In the genomic region with DNA sequence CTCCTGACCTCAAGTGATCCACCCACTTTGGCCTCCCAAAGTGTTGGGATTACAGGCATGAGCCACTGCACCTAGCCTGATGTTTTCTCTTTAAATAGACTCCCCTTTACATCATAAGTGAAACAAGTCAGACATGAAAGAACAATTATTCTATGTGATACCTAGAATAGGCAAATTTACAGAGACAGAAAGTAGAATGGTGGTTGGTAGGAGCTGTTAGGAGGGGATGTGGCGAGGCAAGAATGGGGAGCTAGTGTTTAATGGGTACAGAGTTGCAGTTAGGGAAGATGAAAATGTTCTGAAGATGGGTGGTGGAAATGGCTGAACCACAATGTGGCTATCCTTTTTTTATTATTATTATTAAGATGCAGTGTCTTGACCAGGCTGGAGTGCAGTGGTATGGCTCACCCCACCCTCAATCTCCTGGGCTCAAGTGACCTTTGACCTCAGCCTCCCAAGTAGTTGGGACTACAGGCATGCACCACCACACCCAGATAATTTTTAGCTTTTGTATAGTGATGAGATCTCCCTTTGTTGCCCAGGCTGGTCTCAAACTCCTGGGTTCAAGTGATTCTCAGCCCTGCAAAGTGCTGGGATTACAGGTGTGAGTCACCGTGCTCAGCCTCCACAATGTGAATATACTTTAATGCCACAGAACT, we compare ENCODE assay signal across 22 cellular contexts. TPM values are rescaled to one million over a fixed set of nuclear protein-coding genes. Genes with fewer than 3 reads are reported as not detected.
A peak's percentile ranks its signal among the peaks of the same experiment; 100 is the strongest.
DNase-seq lines count a peak whose midpoint lies in the region; ATAC-seq, FAIRE-seq and TF ChIP-seq lines count a peak whose summit lies in the region.
"Had no signal": no experiment of that assay in that cellular context is flagged by ENCODE, and none has a peak within 500 bp of the region (broad histone marks: within the 10 kb centered on the region; RNA-seq: fewer than 3 reads in every experiment).

No MANE protein-coding gene starts in this region.

- H3K4me1 Mint-ChIP-seq in glutamatergic neuron (ENCODE audit: low read depth, unreplicated experiment): peaks cover 8% of the 10 kb centered on the region
- H3K4me1 Mint-ChIP-seq in activated T-cell treated with anti-CD3 and anti-CD28 coated beads, Interleukin-2, amount 50 U/mL, for 4 hours (ENCODE audit: low read depth): no peaks in the 10 kb centered on the region
- H3K4me1 Mint-ChIP-seq in mesothelial cell of epicardium: peaks cover 17% of the 10 kb centered on the region
- H3K4me1 Mint-ChIP-seq: activated CD8-positive, alpha-beta memory T cell treated with anti-CD3 and anti-CD28 coated beads, Interleukin-2, amount 10 ng/mL, durations not matched to agents 7 days and 5 days; activated naive CD8-positive, alpha-beta T cell treated with anti-CD3 and anti-CD28 coated beads, Interleukin-2, amount 50 U/mL, for 24 hours; immature natural killer cell had no signal

- FAIRE-seq in A549 (lab: Jason Lieb, UNC) (no peak), GM19239 (lab: Jason Lieb, UNC) (peak; percentile 74)
- FAIRE-seq: endothelial cell of umbilical vein, small intestine had no signal

- 98% methylated on average over 2 of the region's 2 CpGs for WGBS in A549 (ENCODE audit: missing lambda C conversion rate)

- CTCF ChIA-PET in A549 (lab: Yijun Ruan, JAX): interaction anchor here (1.1 to 3.5 kb wide), 8 partner anchors 18 to 79 kb away, joined by 3 to 12 read pairs (median 3); a partner anchor contains a TSS

- TF ChIP-seq POLR2A in A549 (IDR thresholded peaks at IDR 0.05; ENCODE audit: low read length): no peak

- H3K27ac Mint-ChIP-seq in glutamatergic neuron (ENCODE audit: unreplicated experiment) (no peak overlapping the region), mesothelial cell of epicardium (no peak overlapping the region)
- H3K27ac Mint-ChIP-seq: activated CD4-positive, alpha-beta T cell treated with anti-CD3 and anti-CD28 coated beads for 36 hours; activated CD8-positive, alpha-beta memory T cell treated with anti-CD3 and anti-CD28 coated beads, Interleukin-2, amount 10 ng/mL, durations not matched to agents 7 days and 5 days; activated naive CD8-positive, alpha-beta T cell treated with anti-CD3 and anti-CD28 coated beads, Interleukin-2, amount 50 U/mL, for 24 hours; activated T-helper 17 cell treated with anti-CD3 and anti-CD28 coated beads, Interleukin-2, amount 50 U/mL, for 72 hours; dendritic cell treated with granulocyte-macrophage colony-stimulating factor and Interleukin-4, amounts not matched to agents 40 ng/mL and 50 ng/mL, for 4 days; IgD-negative memory B cell; immature natural killer cell had no signal

- POLR2A ChIA-PET in A549 (lab: Yijun Ruan, JAX): no interaction called here

- TF ChIP-seq EP300 in A549 (IDR thresholded peaks at IDR 0.05): no peak

- ATAC-seq in A549: no peak
- peak; percentile 45 for ATAC-seq in GM21786 (IDR thresholded peaks at IDR 0.05; ENCODE audit: unreplicated experiment)
- peak; percentile 48 for ATAC-seq in HG03432 (IDR thresholded peaks at IDR 0.05; ENCODE audit: unreplicated experiment)
- ATAC-seq in activated T-cell treated with anti-CD3 and anti-CD28 coated beads, Interleukin-2, amount 50 U/mL, for 4 hours: no peak
- ATAC-seq: activated CD4-positive, alpha-beta T cell treated with anti-CD3 and anti-CD28 coated beads for 36 hours; activated CD8-positive, alpha-beta memory T cell treated with anti-CD3 and anti-CD28 coated beads, Interleukin-2, amount 10 ng/mL, durations not matched to agents 7 days and 5 days; activated naive CD8-positive, alpha-beta T cell treated with anti-CD3 and anti-CD28 coated beads, Interleukin-2, amount 50 U/mL, for 24 hours; activated T-helper 17 cell treated with anti-CD3 and anti-CD28 coated beads, Interleukin-2, amount 50 U/mL, for 72 hours; left ventricle myocardium superior had no signal

- peaks cover 53% of the 10 kb centered on the region for H3K4me1 ChIP-seq in A549
- H3K4me1 ChIP-seq: neural progenitor cell had no signal

- DNase-seq in A549 (ENCODE audit: low read depth in 1 of 2, low spot score in 1 of 2): no peak
- no peak for DNase-seq in GM19239 (ENCODE audit: insufficient read length, low spot score)
- DNase-seq in glutamatergic neuron: no peak
- no peak for DNase-seq in activated T-cell treated with anti-CD3 and anti-CD28 coated beads, Interleukin-2, amount 50 U/mL, for 4 hours
- DNase-seq in MV-4-11 (lab: John Stamatoyannopoulos, UW): no peak
- DNase-seq in mesothelial cell of epicardium (ENCODE audit: low spot score in 2 of 2, unreplicated experiment in 2 of 2): no peak
- DNase-seq: activated CD4-positive, alpha-beta T cell treated with anti-CD3 and anti-CD28 coated beads for 36 hours; activated CD8-positive, alpha-beta memory T cell treated with anti-CD3 and anti-CD28 coated beads, Interleukin-2, amount 10 ng/mL, durations not matched to agents 7 days and 5 days; activated naive CD8-positive, alpha-beta T cell treated with anti-CD3 and anti-CD28 coated beads, Interleukin-2, amount 50 U/mL, for 24 hours; Caco-2; immature natural killer cell; left ventricle myocardium superior; NCI-H1694; small intestine; stimulated activated CD4-positive, alpha-beta T cell treated with anti-CD3 and anti-CD28 coated beads, Interleukin-4, amount 100 ng/mL, for 4 hours had no signal

- peak overlapping the region; percentile 3 to 97; a peak in 4 of 6 replicates for H3K27ac ChIP-seq in A549
- H3K27ac ChIP-seq: neural progenitor cell had no signal

- H3K27me3 Mint-ChIP-seq in glutamatergic neuron (ENCODE audit: unreplicated experiment) (peaks cover 10% of the 10 kb centered on the region), mesothelial cell of epicardium (ENCODE audit: low read depth) (no peaks in the 10 kb centered on the region)
- H3K27me3 Mint-ChIP-seq in activated T-cell treated with anti-CD3 and anti-CD28 coated beads, Interleukin-2, amount 50 U/mL, for 4 hours (ENCODE audit: low read depth): peaks cover 4% of the 10 kb centered on the region
- H3K27me3 Mint-ChIP-seq: activated naive CD8-positive, alpha-beta T cell treated with anti-CD3 and anti-CD28 coated beads, Interleukin-2, amount 50 U/mL, for 24 hours had no signal

- TF ChIP-seq CTCF in A549 (IDR thresholded peaks at IDR 0.05) (no peak), glutamatergic neuron (IDR thresholded peaks at IDR 0.05; ENCODE audit: partially characterized antibody, unreplicated experiment) (no peak), mesothelial cell of epicardium (IDR thresholded peaks at IDR 0.05; ENCODE audit: unreplicated experiment) (no peak)

- no peak overlapping the region for H3K4me3 ChIP-seq in A549
- H3K4me3 ChIP-seq: neural progenitor cell had no signal

- H3K9me3 Mint-ChIP-seq in glutamatergic neuron (ENCODE audit: unreplicated experiment) (peaks cover 7% of the 10 kb centered on the region), mesothelial cell of epicardium (no peaks in the 10 kb centered on the region)
- no peaks in the 10 kb centered on the region for H3K9me3 Mint-ChIP-seq in activated T-cell treated with anti-CD3 and anti-CD28 coated beads, Interleukin-2, amount 50 U/mL, for 4 hours
- H3K9me3 Mint-ChIP-seq: activated naive CD8-positive, alpha-beta T cell treated with anti-CD3 and anti-CD28 coated beads, Interleukin-2, amount 50 U/mL, for 24 hours; activated T-helper 17 cell treated with anti-CD3 and anti-CD28 coated beads, Interleukin-2, amount 50 U/mL, for 72 hours; dendritic cell treated with granulocyte-macrophage colony-stimulating factor and Interleukin-4, amounts not matched to agents 40 ng/mL and 50 ng/mL, for 4 days; neural progenitor cell had no signal

- H3K4me2 ChIP-seq in A549: no peak overlapping the region
- H3K4me2 ChIP-seq: neural progenitor cell had no signal

- H3K4me3 Mint-ChIP-seq in glutamatergic neuron (ENCODE audit: unreplicated experiment): no peak overlapping the region
- H3K4me3 Mint-ChIP-seq in activated T-cell treated with anti-CD3 and anti-CD28 coated beads, Interleukin-2, amount 50 U/mL, for 4 hours: no peak overlapping the region
- H3K4me3 Mint-ChIP-seq in mesothelial cell of epicardium: no peak overlapping the region
- H3K4me3 Mint-ChIP-seq: activated CD4-positive, alpha-beta T cell treated with anti-CD3 and anti-CD28 coated beads for 36 hours; activated CD8-positive, alpha-beta memory T cell treated with anti-CD3 and anti-CD28 coated beads, Interleukin-2, amount 10 ng/mL, durations not matched to agents 7 days and 5 days; activated naive CD8-positive, alpha-beta T cell treated with anti-CD3 and anti-CD28 coated beads, Interleukin-2, amount 50 U/mL, for 24 hours; activated T-helper 17 cell treated with anti-CD3 and anti-CD28 coated beads, Interleukin-2, amount 50 U/mL, for 72 hours; dendritic cell treated with granulocyte-macrophage colony-stimulating factor and Interleukin-4, amounts not matched to agents 40 ng/mL and 50 ng/mL, for 4 days; IgD-negative memory B cell; immature natural killer cell; neural progenitor cell had no signal

- H3K36me3 Mint-ChIP-seq in glutamatergic neuron (ENCODE audit: unreplicated experiment): peaks cover 3% of the 10 kb centered on the region
- H3K36me3 Mint-ChIP-seq in activated T-cell treated with anti-CD3 and anti-CD28 coated beads, Interleukin-2, amount 50 U/mL, for 4 hours (ENCODE audit: insufficient read depth): no peaks in the 10 kb centered on the region
- no peaks in the 10 kb centered on the region for H3K36me3 Mint-ChIP-seq in mesothelial cell of epicardium
- H3K36me3 Mint-ChIP-seq: activated CD8-positive, alpha-beta memory T cell treated with anti-CD3 and anti-CD28 coated beads, Interleukin-2, amount 10 ng/mL, durations not matched to agents 7 days and 5 days; IgD-negative memory B cell; immature natural killer cell; neural progenitor cell had no signal

- no peaks in the 10 kb centered on the region for H3K9me3 ChIP-seq in A549

- TF ChIP-seq RAD21 in A549 (conservative IDR thresholded peaks at IDR 0.05 in 1 of 2, IDR thresholded peaks at IDR 0.05 in 1 of 2): no peak

RNA-seq across cellular contexts. Expression of a gene that starts 28.4 kb away (rescaled TPM):
- polyA plus RNA-seq in A549 (2011; rRNA removed): 334 and 365 TPM in 2 replicates
- 197 and 257 TPM in 2 replicates for polyA plus RNA-seq in A549 (2012; cell fraction: cytosol; rRNA removed)
- 1,053 and 1,132 TPM in 2 replicates for polyA plus RNA-seq in A549 (2012; cell fraction: nucleus; rRNA removed)
- 138 to 180 TPM (median 179 TPM) in 3 replicates for polyA plus RNA-seq in A549 (2017; fragmentation: RNase III; extraction: RNeasy Plus Mini Kit Qiagen cat#74134 plus additional on column Dnase treatment)
- 661 and 758 TPM in 2 replicates for polyA minus RNA-seq in A549 (2011; rRNA and poly(A)+ RNA removed)
- 0.96 TPM for total RNA-seq in glutamatergic neuron (ENCODE audit: unreplicated experiment)
- 1 to 10 TPM in 2 of 3 donors, under 1 TPM in 1; 0.87 to 1.4 (median 1.0) TPM for total RNA-seq in activated T-cell treated with anti-CD3 and anti-CD28 coated beads, Interleukin-2, amount 50 U/mL, for 4 hours
- total RNA-seq in mesothelial cell of epicardium: 111 to 112 TPM (median 112 TPM) in 3 replicates
- polyA plus RNA-seq: IgD-negative memory B cell had no signal

RNA-seq across cellular contexts. Expression of a gene that starts 56.4 kb away (rescaled TPM):
- polyA plus RNA-seq in A549 (2011; rRNA removed): 80.4 and 87.6 TPM in 2 replicates
- 54.1 and 67.0 TPM in 2 replicates for polyA plus RNA-seq in A549 (2012; cell fraction: cytosol; rRNA removed)
- polyA plus RNA-seq in A549 (2012; cell fraction: nucleus; rRNA removed): 87.5 and 112 TPM in 2 replicates
- 61.3 to 71.1 TPM (median 69.8 TPM) in 3 replicates for polyA plus RNA-seq in A549 (2017; fragmentation: RNase III; extraction: RNeasy Plus Mini Kit Qiagen cat#74134 plus additional on column Dnase treatment)
- polyA minus RNA-seq in A549 (2011; rRNA and poly(A)+ RNA removed): 52.5 and 53.4 TPM in 2 replicates
- total RNA-seq in glutamatergic neuron (ENCODE audit: unreplicated experiment): 42.4 TPM
- 10 to 100 TPM; 14.3 to 20.2 (median 17.5) TPM for total RNA-seq in activated T-cell treated with anti-CD3 and anti-CD28 coated beads, Interleukin-2, amount 50 U/mL, for 4 hours
- total RNA-seq in mesothelial cell of epicardium: 76.6 to 84.3 TPM (median 79.3 TPM) in 3 replicates

Comparison
In these comparisons a context has a peak if more than half of its experiments do, and no peak if none do; other contexts are left out.
1. ATAC-seq: peak in GM21786 (single experiment) and HG03432 (single experiment); none in A549 (0 of 2) and activated T-cell treated with anti-CD3 and anti-CD28 coated beads, Interleukin-2, amount 50 U/mL, for 4 hours (0 of 2).
2. RNA of a gene that starts 28.4 kb away (total RNA-seq): 111 to 112 TPM in mesothelial cell of epicardium; 0.87 to 1.4 TPM in activated T-cell treated with anti-CD3 and anti-CD28 coated beads, Interleukin-2, amount 50 U/mL, for 4 hours and 0.96 TPM in glutamatergic neuron (single experiment); every median in the first group is over 10 times any median in the second.